In the genomic region with DNA sequence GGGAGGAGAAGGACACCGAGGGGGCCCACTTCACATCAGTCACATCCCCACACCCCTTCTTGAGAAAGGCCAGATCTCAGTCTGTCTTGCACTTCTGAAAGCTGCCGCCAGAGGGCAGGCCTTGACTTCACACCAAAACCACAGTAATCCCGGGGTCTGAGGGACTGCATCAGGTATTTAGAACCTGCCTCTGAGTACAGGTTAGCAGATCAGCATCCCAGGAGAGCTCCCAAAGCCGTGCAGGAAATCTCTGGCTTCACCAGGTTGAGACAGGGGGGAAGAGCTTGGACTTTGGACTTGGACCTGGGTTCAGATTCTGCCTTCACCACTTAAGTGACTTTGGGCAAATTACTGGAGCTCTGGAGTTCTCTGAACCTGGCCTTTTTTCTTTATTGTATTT, we compare ENCODE assay signal across 9 cellular contexts. TPM values are rescaled to one million over a fixed set of nuclear protein-coding genes. Genes with fewer than 3 reads are reported as not detected.
DNase-seq lines count a peak whose midpoint lies in the region; ATAC-seq and TF ChIP-seq lines count a peak whose summit lies in the region.
"Had no signal": no experiment of that assay in that cellular context is flagged by ENCODE, and none has a peak within 500 bp of the region (broad histone marks: within the 10 kb centered on the region; RNA-seq: fewer than 3 reads in every experiment).

No MANE protein-coding gene starts in this region.

- TF ChIP-seq CTCF in endodermal cell (conservative IDR thresholded peaks at IDR 0.05), result peak; percentile 92

- H3K36me3 Mint-ChIP-seq in activated CD8-positive, alpha-beta T cell treated with anti-CD3 and anti-CD28 coated beads, Interleukin-2, amount 10 ng/mL, durations not matched to agents 7 days and 5 days (ENCODE audit: low read depth), result no peaks in the 10 kb centered on the region
- no peaks in the 10 kb centered on the region for H3K36me3 Mint-ChIP-seq in endodermal cell (ENCODE audit: low read depth)

- POLR2A ChIA-PET in activated CD8-positive, alpha-beta T cell treated with anti-CD3 and anti-CD28 coated beads, Interleukin-2, amount 10 ng/mL, durations not matched to agents 7 days and 5 days (lab: Charles Lee), result no interaction called here

- H3K4me3 ChIP-seq in endodermal cell (ENCODE audit: low read length), result no peak overlapping the region

- no peaks in the 10 kb centered on the region for H3K36me3 ChIP-seq in endodermal cell (ENCODE audit: control insufficient read depth, insufficient read depth, low read length)

- no peak overlapping the region for H3K27ac ChIP-seq in endodermal cell (ENCODE audit: low read depth, low read length)

- H3K4me1 ChIP-seq in endodermal cell (ENCODE audit: control insufficient read depth, insufficient read depth, low read length), result no peaks in the 10 kb centered on the region

- H3K9me3 ChIP-seq in endodermal cell (ENCODE audit: control insufficient read depth, low read length), result no peaks in the 10 kb centered on the region

- H3K4me1 Mint-ChIP-seq in activated CD8-positive, alpha-beta T cell treated with anti-CD3 and anti-CD28 coated beads, Interleukin-2, amount 10 ng/mL, durations not matched to agents 7 days and 5 days (ENCODE audit: low read depth), result peaks cover 3% of the 10 kb centered on the region
- H3K4me1 Mint-ChIP-seq in endodermal cell, result peaks cover 4% of the 10 kb centered on the region

- ATAC-seq in HG02610 (IDR thresholded peaks at IDR 0.05; ENCODE audit: unreplicated experiment), result peak; percentile 36
- ATAC-seq in activated CD8-positive, alpha-beta T cell treated with anti-CD3 and anti-CD28 coated beads, Interleukin-2, amount 10 ng/mL, durations not matched to agents 7 days and 5 days, result peak; percentile 57
- no peak for ATAC-seq in HG03196 (IDR thresholded peaks at IDR 0.05; ENCODE audit: unreplicated experiment)

- DNase-seq in Caki2 (ENCODE audit: low read depth) (peak; percentile 50), NCI-H82 (lab: John Stamatoyannopoulos, UW) (peak; percentile 88), endodermal cell (peak; percentile 97), middle frontal gyrus (ENCODE audit: extremely low spot score, low spot score) (peak; percentile 47)
- peak; percentile 82 for DNase-seq in activated CD8-positive, alpha-beta T cell treated with anti-CD3 and anti-CD28 coated beads, Interleukin-2, amount 10 ng/mL, durations not matched to agents 7 days and 5 days
- peak; percentile 34 to 40 for DNase-seq in stimulated activated CD8-positive, alpha-beta memory T cell treated with anti-CD3 and anti-CD28 coated beads, Interleukin-4, amount 100 ng/mL, for 4 hours (ENCODE audit: low read depth in 2 of 2, low spot score in 1 of 2)

- no peaks in the 10 kb centered on the region for H3K9me3 Mint-ChIP-seq in activated CD8-positive, alpha-beta T cell treated with anti-CD3 and anti-CD28 coated beads, Interleukin-2, amount 10 ng/mL, durations not matched to agents 7 days and 5 days (ENCODE audit: insufficient read depth)
- no peaks in the 10 kb centered on the region for H3K9me3 Mint-ChIP-seq in endodermal cell

- H3K27ac Mint-ChIP-seq in activated CD8-positive, alpha-beta T cell treated with anti-CD3 and anti-CD28 coated beads, Interleukin-2, amount 10 ng/mL, durations not matched to agents 7 days and 5 days, result no peak overlapping the region
- H3K27ac Mint-ChIP-seq in endodermal cell, result no peak overlapping the region

- in situ Hi-C loops in Caki2 (cut with HindIII; ENCODE audit: low pct_unique_long_range_greater_than_20kb, low sequenced_read_pairs), result no loop called here

- peaks cover 26% of the 10 kb centered on the region for H3K27me3 Mint-ChIP-seq in activated CD8-positive, alpha-beta T cell treated with anti-CD3 and anti-CD28 coated beads, Interleukin-2, amount 10 ng/mL, durations not matched to agents 7 days and 5 days (ENCODE audit: low read depth)
- peaks cover 34% of the 10 kb centered on the region for H3K27me3 Mint-ChIP-seq in endodermal cell (ENCODE audit: insufficient read depth)

- 19 to 29% methylated on average over 2 to 4 of the region's 4 CpGs for WGBS in endodermal cell (ENCODE audit: insufficient coverage in 1 of 2, insufficient read length in 1 of 2), 2 experiments

- no peak overlapping the region for H3K9ac ChIP-seq in endodermal cell (ENCODE audit: extremely low read depth, low read length, poor library complexity, severe bottlenecking)

- H3K27me3 ChIP-seq in endodermal cell (ENCODE audit: control insufficient read depth, insufficient read depth, low read length, poor library complexity, severe bottlenecking), result peaks cover 24% of the 10 kb centered on the region

- CTCF ChIA-PET in activated CD8-positive, alpha-beta T cell treated with anti-CD3 and anti-CD28 coated beads, Interleukin-2, amount 10 ng/mL, durations not matched to agents 7 days and 5 days (lab: Charles Lee), result interaction anchor here (0.6 to 4.2 kb wide), 21 partner anchors 9 to 1998 kb away, joined by 3 to 30 read pairs (median 4); partner anchors contain the start of genes ARPC4, TADA3 and THUMPD3

- no peak overlapping the region for H3K4me3 Mint-ChIP-seq in activated CD8-positive, alpha-beta T cell treated with anti-CD3 and anti-CD28 coated beads, Interleukin-2, amount 10 ng/mL, durations not matched to agents 7 days and 5 days
- H3K4me3 Mint-ChIP-seq in endodermal cell, result no peak overlapping the region

RNA-seq across cellular contexts. Expression of gene LHFPL4, which starts 50.3 kb away (rescaled TPM):
- not detected in 2 replicates for total RNA-seq in Caki2 (2014; rRNA removed; shearing (Covaris generic); ENCODE audit: low replicate concordance)
- not detected for total RNA-seq in activated CD8-positive, alpha-beta T cell treated with anti-CD3 and anti-CD28 coated beads, Interleukin-2, amount 10 ng/mL, durations not matched to agents 7 days and 5 days
- total RNA-seq in endodermal cell, result 1 to 10 TPM; 1.1 to 6.7 TPM
- polyA plus RNA-seq in endodermal cell (2013, experiment 1 of 2), result 1.6 TPM
- polyA plus RNA-seq in endodermal cell (2013, experiment 2 of 2), result 1.4 TPM
- total RNA-seq: T-helper 2 cell treated with Interferon-gamma antibody and Interleukin-4, amounts not matched to agents 100 ng/mL and 5 ng/mL, for 36 hours had no signal

Comparison
In these comparisons a context has a peak if more than half of its experiments do, and no peak if none do; other contexts are left out.
1. DNase-seq: peak in every context shown above with its lines; median percentile 97 in endodermal cell; 88 in NCI-H82; 82 in activated CD8-positive, alpha-beta T cell treated with anti-CD3 and anti-CD28 coated beads, Interleukin-2, amount 10 ng/mL, durations not matched to agents 7 days and 5 days; 50 in Caki2; 47 in middle frontal gyrus; 37 in stimulated activated CD8-positive, alpha-beta memory T cell treated with anti-CD3 and anti-CD28 coated beads, Interleukin-4, amount 100 ng/mL, for 4 hours.